Comparison of ENCODE assay signal across 10 cellular contexts in genomic region chr15:69008056-69008455, GRCh38. TPM values are rescaled to one million over a fixed set of nuclear protein-coding genes. Genes with fewer than 3 reads are reported as not detected.
"Had no signal": no experiment of that assay in that cellular context is flagged by ENCODE, and none has a peak within 500 bp of the region (broad histone marks: within the 10 kb centered on the region; RNA-seq: fewer than 3 reads in every experiment).

No MANE protein-coding gene starts in this region.

- H2AFZ ChIP-seq: GM23338 had no signal

- H3K27ac ChIP-seq: HL-60 had no signal

- FAIRE-seq: H54, HepG2 had no signal

- H3K4me3 ChIP-seq: GM23338 had no signal

- H3K4me2 ChIP-seq: GM23338 had no signal

- ATAC-seq: GM23338, HepG2 had no signal

- DNase-seq: H9, HCEC 1CT, Kasumi-1, KG1 had no signal

RNA-seq across cellular contexts. Expression of gene NOX5, which starts 6.4 kb away (rescaled TPM):
- total RNA-seq: H1, HepG2 had no signal
- polyA plus RNA-seq: GM23338, HepG2, IgD-negative memory B cell had no signal
